ENCODE assay signal across 28 cellular contexts in genomic region chr5:7824995-7825394, GRCh38. TPM values are rescaled to one million over a fixed set of nuclear protein-coding genes. Genes with fewer than 3 reads are reported as not detected.
"Had no signal": no experiment of that assay in that cellular context is flagged by ENCODE, and none has a peak within 500 bp of the region (broad histone marks: within the 10 kb centered on the region; RNA-seq: fewer than 3 reads in every experiment).

No MANE protein-coding gene starts in this region.

- DNase-seq: activated CD4-positive, alpha-beta memory T cell treated with anti-CD3 and anti-CD28 coated beads, Interleukin-2, amount 10 ng/mL, durations not matched to agents 7 days and 5 days; activated CD4-positive, alpha-beta T cell treated with anti-CD3 and anti-CD28 coated beads for 36 hours; activated CD4-positive, alpha-beta T cell treated with anti-CD3 and anti-CD28 coated beads, Interleukin-2, amount 50 U/mL, for 1 hour; activated gamma-delta T cell; activated naive CD4-positive, alpha-beta T cell treated with anti-CD3 and anti-CD28 coated beads, Interleukin-2, amount 10 ng/mL, durations not matched to agents 7 days and 5 days; activated naive CD8-positive, alpha-beta T cell treated with anti-CD3 and anti-CD28 coated beads for 36 hours; activated T-cell treated with anti-CD3 and anti-CD28 coated beads for 4 hours; activated T-cell treated with anti-CD3 and anti-CD28 coated beads, Interleukin-2, amount 50 U/mL, for 48 hours; brain microvascular endothelial cell; Karpas-422; MM.1S; NCI-H1105; NCI-H1436; NCI-H1694 treated with DMSO at 0.1 percent for 48 hours; NCI-H2029 treated with DMSO at 0.1 percent for 48 hours; NCI-H510A treated with DMSO at 0.1 percent for 48 hours; NCI-H69; PC-3; SHP77; T-helper 17 cell; T-helper 9 cell had no signal

- ATAC-seq: activated CD4-positive, alpha-beta T cell treated with anti-CD3 and anti-CD28 coated beads for 36 hours; activated T-helper 17 cell treated with anti-CD3 and anti-CD28 coated beads, Interleukin-2, amount 50 U/mL, for 72 hours; PC-3; T-helper 17 cell had no signal

- FAIRE-seq: RCC 7860, TTC549 had no signal

- H3K4me3 ChIP-seq: cardiac muscle cell, SJSA1 had no signal

- H3K9me3 ChIP-seq: SJSA1 had no signal

- H3K27ac ChIP-seq: brain microvascular endothelial cell, cardiac muscle cell, SJSA1, VCaP had no signal

- H3K36me3 ChIP-seq: brain microvascular endothelial cell, cardiac muscle cell, SJSA1 had no signal

- H3K27me3 ChIP-seq: brain microvascular endothelial cell, cardiac muscle cell had no signal

- H3K4me1 ChIP-seq: SJSA1 had no signal

RNA-seq across cellular contexts. Expression of gene CFAP90, which starts 25.9 kb away (rescaled TPM):
- total RNA-seq: activated CD4-positive, alpha-beta memory T cell treated with anti-CD3 and anti-CD28 coated beads, Interleukin-2, amount 10 ng/mL, durations not matched to agents 7 days and 5 days; activated CD4-positive, alpha-beta T cell treated with anti-CD3 and anti-CD28 coated beads for 36 hours; activated CD8-positive, alpha-beta memory T cell treated with anti-CD3 and anti-CD28 coated beads for 36 hours; activated naive CD8-positive, alpha-beta T cell treated with anti-CD3 and anti-CD28 coated beads for 36 hours; activated T-helper 17 cell treated with anti-CD3 and anti-CD28 coated beads, Interleukin-2, amount 50 U/mL, for 72 hours; cardiac muscle cell; SJSA1; T-helper 17 cell had no signal
